8 cellular contexts compared by ENCODE assay signal in genomic region chr19:3507371-3508120, GRCh38. TPM values are rescaled to one million over a fixed set of nuclear protein-coding genes. Genes with fewer than 3 reads are reported as not detected.
DNase-seq lines count a peak whose midpoint lies in the region; ATAC-seq and TF ChIP-seq lines count a peak whose summit lies in the region.

No MANE protein-coding gene starts in this region.

- H3K27me3 Mint-ChIP-seq in chondrocyte (ENCODE audit: low read depth) = no peaks in the 10 kb centered on the region

- H3K27me3 ChIP-seq in SJSA1 (replicated peaks) (no peaks in the 10 kb centered on the region), thymus (ENCODE audit: control insufficient read depth, insufficient read depth) (no peaks in the 10 kb centered on the region)

- H3K9me3 Mint-ChIP-seq in chondrocyte (ENCODE audit: low read depth) = no peaks in the 10 kb centered on the region

- peaks cover 54% of the 10 kb centered on the region for H3K36me3 ChIP-seq in SJSA1
- peaks cover 40% of the 10 kb centered on the region for H3K36me3 ChIP-seq in mesodermal cell (ENCODE audit: control insufficient read depth, insufficient read depth, low read length)
- peaks cover 42% of the 10 kb centered on the region for H3K36me3 ChIP-seq in thymus (ENCODE audit: control insufficient read depth, insufficient read depth)

- no peak for ATAC-seq in HG03196 (IDR thresholded peaks at IDR 0.05; ENCODE audit: unreplicated experiment)
- ATAC-seq in HG03442 (IDR thresholded peaks at IDR 0.05; ENCODE audit: unreplicated experiment) = no peak

- peaks cover 35% of the 10 kb centered on the region for H3K4me1 Mint-ChIP-seq in chondrocyte (ENCODE audit: low read depth)

- H3K27ac Mint-ChIP-seq in chondrocyte (ENCODE audit: unreplicated experiment) = peak overlapping the region; percentile 93

- DNase-seq in EH (ENCODE audit: low read depth) (peak; percentile 12), SJSA1 (ENCODE audit: low read depth in 1 of 2, low spot score in 2 of 2) (no peak), chondrocyte (ENCODE audit: low spot score) (no peak), NK-92 (lab: John Stamatoyannopoulos, UW; ENCODE audit: unreplicated experiment) (no peak)

- H3K4me1 ChIP-seq in SJSA1 (replicated peaks) (peaks cover 36% of the 10 kb centered on the region), mesodermal cell (ENCODE audit: control insufficient read depth, insufficient read depth, low read length, poor library complexity, severe bottlenecking) (peaks cover 32% of the 10 kb centered on the region), thymus (ENCODE audit: control insufficient read depth, insufficient read depth, low read length) (peaks cover 7% of the 10 kb centered on the region)

- TF ChIP-seq CTCF in chondrocyte (IDR thresholded peaks at IDR 0.05) = no peak

- H3K36me3 Mint-ChIP-seq in chondrocyte (ENCODE audit: low read depth) = no peaks in the 10 kb centered on the region

- H3K4me3 ChIP-seq in SJSA1 (peak overlapping the region; percentile 91), mesodermal cell (ENCODE audit: extremely low read depth, insufficient read depth, low read length, poor library complexity, severe bottlenecking) (peak overlapping the region; percentile 97), thymus (ENCODE audit: low read length) (peak overlapping the region; percentile 77)

- H3K27ac ChIP-seq in SJSA1 (no peak overlapping the region), mesodermal cell (ENCODE audit: low read depth, low read length, severe bottlenecking) (no peak overlapping the region), thymus (ENCODE audit: low read depth) (peak overlapping the region; percentile 52)

- 13 to 20% methylated on average over 19 of the region's 31 CpGs for WGBS in mesodermal cell (ENCODE audit: insufficient coverage in 2 of 2), 2 experiments
- WGBS in thymus = 74% methylated on average over 31 of the region's 31 CpGs

- peak overlapping the region; percentile 90 for H3K4me3 Mint-ChIP-seq in chondrocyte (ENCODE audit: unreplicated experiment)

- H3K9me3 ChIP-seq in SJSA1 (replicated peaks) (no peaks in the 10 kb centered on the region), mesodermal cell (ENCODE audit: control insufficient read depth, low read length) (no peaks in the 10 kb centered on the region), thymus (ENCODE audit: control insufficient read depth) (peaks cover 1% of the 10 kb centered on the region)

RNA-seq across cellular contexts. Expression of gene FZR1, which starts 1.4 kb away (rescaled TPM):
- total RNA-seq in SJSA1 (2014; rRNA removed; shearing (Covaris generic)) = 39.3 and 53.4 TPM in 2 replicates
- 35.0 to 37.6 TPM (median 36.5 TPM) in 3 replicates for total RNA-seq in chondrocyte
- 44.8 TPM for polyA plus RNA-seq in mesodermal cell (2013, experiment 1 of 2)
- 37.7 TPM for polyA plus RNA-seq in mesodermal cell (2013, experiment 2 of 2)
- polyA plus RNA-seq in thymus = 26.2 TPM

RNA-seq across cellular contexts. Expression of gene DOHH, which starts 7.1 kb away (rescaled TPM):
- 29.4 and 40.5 TPM in 2 replicates for total RNA-seq in SJSA1 (2014; rRNA removed; shearing (Covaris generic))
- total RNA-seq in chondrocyte = 9.9 to 10.3 TPM (median 10.1 TPM) in 3 replicates
- 8.4 TPM for polyA plus RNA-seq in mesodermal cell (2013, experiment 1 of 2)
- 6.6 TPM for polyA plus RNA-seq in mesodermal cell (2013, experiment 2 of 2)
- 8.8 TPM for polyA plus RNA-seq in thymus

RNA-seq across cellular contexts. Expression of gene SMIM44, which starts 24.3 kb away (rescaled TPM):
- not detected in 2 replicates for total RNA-seq in SJSA1 (2014; rRNA removed; shearing (Covaris generic))
- not detected in 3 replicates for total RNA-seq in chondrocyte
- not detected for polyA plus RNA-seq in mesodermal cell (2013, experiment 1 of 2)
- polyA plus RNA-seq in mesodermal cell (2013, experiment 2 of 2) = not detected
- not detected for polyA plus RNA-seq in thymus

RNA-seq across cellular contexts. Expression of gene SMIM24, which starts 27.2 kb away (rescaled TPM):
- not detected in 2 replicates for total RNA-seq in SJSA1 (2014; rRNA removed; shearing (Covaris generic))
- total RNA-seq in chondrocyte = not detected in 3 replicates
- 1.5 TPM for polyA plus RNA-seq in mesodermal cell (2013, experiment 1 of 2)
- 0.81 TPM for polyA plus RNA-seq in mesodermal cell (2013, experiment 2 of 2)
- 74.7 TPM for polyA plus RNA-seq in thymus

RNA-seq across cellular contexts. Expression of gene TEKTIP1, which starts 31.4 kb away (rescaled TPM):
- 0.26 TPM in 1 of 2 replicates, not detected in the other for total RNA-seq in SJSA1 (2014; rRNA removed; shearing (Covaris generic))
- total RNA-seq in chondrocyte = 0.35 to 0.65 TPM (median 0.56 TPM) in 3 replicates
- polyA plus RNA-seq in mesodermal cell (2013, experiment 1 of 2) = not detected
- polyA plus RNA-seq in mesodermal cell (2013, experiment 2 of 2) = 1.2 TPM
- 4.9 TPM for polyA plus RNA-seq in thymus
